8 cellular contexts compared by ENCODE assay signal in genomic region chr7:95509199-95509598, GRCh38. TPM values are rescaled to one million over a fixed set of nuclear protein-coding genes. Genes with fewer than 3 reads are reported as not detected.
A peak's percentile ranks its signal among the peaks of the same experiment; 100 is the strongest.
DNase-seq lines count a peak whose midpoint lies in the region; ATAC-seq and TF ChIP-seq lines count a peak whose summit lies in the region.

No MANE protein-coding gene starts in this region.

- CTCF ChIA-PET in mammary epithelial cell (lab: Charles Lee; ENCODE audit: low non-redundant PET) = no interaction called here

- H3K36me3 ChIP-seq in mammary epithelial cell (ENCODE audit: insufficient read depth, low read length) (no peaks in the 10 kb centered on the region), left lung (no peaks in the 10 kb centered on the region)

- intact Hi-C loops in mammary epithelial cell (cut with micrococcal nuclease) = no loop called here
- intact Hi-C loops in left lung (cut with DNase I) = no loop called here

- H4K20me1 ChIP-seq in mammary epithelial cell (ENCODE audit: insufficient read depth, low read length) = no peaks in the 10 kb centered on the region

- H3K4me1 Mint-ChIP-seq in progenitor cell of endocrine pancreas (ENCODE audit: low read depth) = no peaks in the 10 kb centered on the region

- no peak overlapping the region for H3K27ac Mint-ChIP-seq in progenitor cell of endocrine pancreas

- H3K4me3 ChIP-seq in mammary epithelial cell (replicated peaks in 1 of 3; ENCODE audit: insufficient read depth in 1 of 3, low read depth in 2 of 3, low read length in 3 of 3) (no peak overlapping the region), left lung (no peak overlapping the region)

- no peak overlapping the region for H3K9ac ChIP-seq in mammary epithelial cell (ENCODE audit: insufficient read depth, low read length)

- no peaks in the 10 kb centered on the region for H3K9me3 Mint-ChIP-seq in progenitor cell of endocrine pancreas (ENCODE audit: low read depth)

- H3K27ac ChIP-seq in mammary epithelial cell (ENCODE audit: insufficient read depth, low read depth, low read length) = no peak overlapping the region
- no peak overlapping the region for H3K27ac ChIP-seq in left lung

- DNase-seq in AG08395 (ENCODE audit: low spot score) (peak; percentile 14), NCI-H1930 (lab: John Stamatoyannopoulos, UW) (peak; percentile 98), mammary epithelial cell (peak; percentile 31), progenitor cell of endocrine pancreas (ENCODE audit: low spot score, unreplicated experiment) (peak; percentile 21), left lung (no peak)
- DNase-seq in stimulated activated CD4-positive, alpha-beta T cell treated with anti-CD3 and anti-CD28 coated beads, Interleukin-1b, Interleukin-23, amount 100 ng/mL, for 48 hours = no peak

- TF ChIP-seq CTCF in mammary epithelial cell (conservative IDR thresholded peaks at IDR 0.05 in 1 of 2, IDR thresholded peaks at IDR 0.05 in 1 of 2; ENCODE audit: extremely low read depth in 1 of 2, insufficient read depth in 1 of 2, low read depth in 1 of 2, low read length in 2 of 2) (no peak), progenitor cell of endocrine pancreas (IDR thresholded peaks at IDR 0.05; ENCODE audit: unreplicated experiment) (no peak), left lung (IDR thresholded peaks at IDR 0.05) (no peak)

- H3K36me3 Mint-ChIP-seq in progenitor cell of endocrine pancreas (ENCODE audit: insufficient read depth) = no peaks in the 10 kb centered on the region

- no TSS peak for BruUV-seq in mammary epithelial cell (replicated peaks; lab: Mats Ljungman, UMichigan)

- no peak overlapping the region for H3K4me3 Mint-ChIP-seq in progenitor cell of endocrine pancreas (ENCODE audit: low read depth)

- H3K27me3 Mint-ChIP-seq in progenitor cell of endocrine pancreas = no peaks in the 10 kb centered on the region

- H3K79me2 ChIP-seq in mammary epithelial cell (ENCODE audit: insufficient read depth, low read length) = no peaks in the 10 kb centered on the region

- H3K4me2 ChIP-seq in mammary epithelial cell (ENCODE audit: insufficient read depth, low read depth, low read length) = no peak overlapping the region

- dilution Hi-C loops in mammary epithelial cell (cut with HindIII; ENCODE audit: low sequenced_read_pairs) = no loop called here

- no peak overlapping the region for H2AFZ ChIP-seq in mammary epithelial cell (ENCODE audit: low read depth, low read length)

- ATAC-seq in GM21619 (IDR thresholded peaks at IDR 0.05; ENCODE audit: unreplicated experiment) (peak; percentile 44), GM19455 (IDR thresholded peaks at IDR 0.05; ENCODE audit: unreplicated experiment) (no peak), left lung (no peak)

- in situ Hi-C loops in mammary epithelial cell (cut with MboI; ENCODE audit: low sequenced_read_pairs in 2 of 2) = no loop called here

- 54% methylated on average over 5 of the region's 5 CpGs for WGBS in mammary epithelial cell (ENCODE audit: low coverage, missing lambda C conversion rate)

- H3K4me1 ChIP-seq in mammary epithelial cell (ENCODE audit: insufficient read depth, low read length) (no peaks in the 10 kb centered on the region), left lung (peaks cover 0 to 3% of the 10 kb centered on the region in 2 donors)

- peaks cover 2% of the 10 kb centered on the region for H3K27me3 ChIP-seq in mammary epithelial cell (ENCODE audit: insufficient read depth, low read length)
- H3K27me3 ChIP-seq in left lung = peaks cover 0 to 7% of the 10 kb centered on the region in 2 donors

- H3K9me3 ChIP-seq in mammary epithelial cell (replicated peaks; ENCODE audit: insufficient read depth, low read length) (no peaks in the 10 kb centered on the region), left lung (no peaks in the 10 kb centered on the region)

RNA-seq across cellular contexts. Expression of gene ASB4, which starts 23.5 kb away (rescaled TPM):
- not detected for total RNA-seq in mammary epithelial cell
- not detected for polyA plus RNA-seq in mammary epithelial cell
- not detected for polyA minus RNA-seq in mammary epithelial cell
- total RNA-seq in progenitor cell of endocrine pancreas = 0.27 TPM in 1 of 2 replicates, not detected in the other
- total RNA-seq in left lung = under 1 TPM; 0.10 to 0.29 TPM

Comparison
In these comparisons a context has a peak if more than half of its experiments do, and no peak if none do; other contexts are left out.
1. DNase-seq: peak in AG08395 (single experiment), NCI-H1930 (2 of 2), mammary epithelial cell (single experiment) and progenitor cell of endocrine pancreas (single experiment); none in stimulated activated CD4-positive, alpha-beta T cell treated with anti-CD3 and anti-CD28 coated beads, Interleukin-1b, Interleukin-23, amount 100 ng/mL, for 48 hours (single experiment) and left lung (0 of 2).